Comparison of ENCODE assay signal across 20 cellular contexts in the genomic region with DNA sequence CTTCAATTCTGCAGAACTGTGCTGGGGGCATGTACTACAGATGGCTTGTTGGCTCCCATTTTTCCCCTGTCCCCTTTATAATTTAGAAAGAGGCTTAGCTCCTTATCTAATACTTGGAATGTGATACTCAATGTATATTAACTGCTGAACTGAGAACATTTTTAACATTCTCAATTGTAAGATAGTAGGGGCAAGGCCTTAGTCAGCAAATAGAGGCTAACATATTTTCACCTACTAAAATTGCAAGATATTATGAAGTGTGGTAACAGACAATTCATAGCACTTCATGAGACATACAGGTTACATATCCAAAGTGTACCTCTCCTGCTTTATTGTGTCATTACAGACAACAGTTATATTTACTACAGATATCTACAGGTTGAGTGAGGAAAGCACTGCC.
DNase-seq lines count a peak whose midpoint lies in the region; ATAC-seq, FAIRE-seq and TF ChIP-seq lines count a peak whose summit lies in the region.
"Had no signal": no experiment of that assay in that cellular context is flagged by ENCODE, and none has a peak within 500 bp of the region (broad histone marks: within the 10 kb centered on the region; RNA-seq: fewer than 3 reads in every experiment).

No MANE protein-coding gene starts in this region.

- intact Hi-C loops in transverse colon (cut with DNase I; ENCODE audit: low total_unique reads), result no loop called here
- intact Hi-C loops in left cardiac atrium (cut with DNase I), result no loop called here

- H3K36me3 ChIP-seq in astrocyte (ENCODE audit: insufficient read depth, low read length) (no peaks in the 10 kb centered on the region), neuronal stem cell (replicated peaks in 1 of 2; ENCODE audit: control insufficient read depth in 2 of 2, insufficient read depth in 2 of 2, low read length in 2 of 2) (no peaks in the 10 kb centered on the region), transverse colon (no peaks in the 10 kb centered on the region)
- H3K36me3 ChIP-seq: BE2C had no signal

- H2AFZ ChIP-seq in astrocyte (ENCODE audit: low read depth, low read length), result no peak overlapping the region
- H2AFZ ChIP-seq in neuronal stem cell (ENCODE audit: low read length), result peak overlapping the region; percentile 76

- no peak overlapping the region for H3K14ac ChIP-seq in neuronal stem cell (ENCODE audit: low read length)

- H3K4ac ChIP-seq in neuronal stem cell (ENCODE audit: low read length), result no peak overlapping the region

- H3K18ac ChIP-seq in neuronal stem cell (ENCODE audit: low read length), result no peak overlapping the region

- no peak overlapping the region for H2BK120ac ChIP-seq in neuronal stem cell (ENCODE audit: low read depth, low read length)

- H3K27me3 ChIP-seq in astrocyte (ENCODE audit: insufficient read depth, low read length) (no peaks in the 10 kb centered on the region), neuronal stem cell (ENCODE audit: control insufficient read depth in 3 of 3, insufficient read depth in 3 of 3, low read depth in 1 of 3, low read length in 3 of 3) (no peaks in the 10 kb centered on the region), transverse colon (no peaks in the 10 kb centered on the region)
- H3K27me3 ChIP-seq: BE2C had no signal

- no peaks in the 10 kb centered on the region for H4K20me1 ChIP-seq in astrocyte (ENCODE audit: insufficient read depth, low read length)

- peak; percentile 44 for FAIRE-seq in HTR-8/SVneo (lab: Jason Lieb, UNC)
- no peak for FAIRE-seq in astrocyte (lab: Jason Lieb, UNC)
- FAIRE-seq: D721Med, GM12892, GM19239, K562 had no signal

- H3K79me2 ChIP-seq in astrocyte (ENCODE audit: insufficient read depth, low read length), result no peaks in the 10 kb centered on the region

- H3K27ac Mint-ChIP-seq in astrocyte (ENCODE audit: unreplicated experiment), result peak overlapping the region; percentile 51
- H3K27ac Mint-ChIP-seq: CD4-positive, alpha-beta memory T cell had no signal

- ATAC-seq in left cardiac atrium, result no peak
- no peak for ATAC-seq in HG03045 (IDR thresholded peaks at IDR 0.05; ENCODE audit: unreplicated experiment)
- ATAC-seq: HCT116, K562 had no signal

- no peak overlapping the region for H2AK5ac ChIP-seq in neuronal stem cell (ENCODE audit: low read depth, low read length)

- peaks cover 19% of the 10 kb centered on the region for H3K4me1 Mint-ChIP-seq in astrocyte (ENCODE audit: low read depth, unreplicated experiment)
- H3K4me1 Mint-ChIP-seq: CD4-positive, alpha-beta memory T cell had no signal

- H3K27me3 Mint-ChIP-seq in astrocyte (ENCODE audit: low read depth, unreplicated experiment), result no peaks in the 10 kb centered on the region

- no peak overlapping the region for H4K91ac ChIP-seq in neuronal stem cell (ENCODE audit: low read depth, low read length, poor library complexity)

- H3K9ac ChIP-seq in astrocyte (ENCODE audit: low read length) (no peak overlapping the region), neuronal stem cell (ENCODE audit: low read depth, low read length, poor library complexity) (no peak overlapping the region)

- no peak overlapping the region for H3K4me3 ChIP-seq in astrocyte (ENCODE audit: insufficient read depth, low read depth, low read length)
- no peak overlapping the region for H3K4me3 ChIP-seq in neuronal stem cell (ENCODE audit: low read length in 2 of 2)
- no peak overlapping the region for H3K4me3 ChIP-seq in transverse colon
- H3K4me3 ChIP-seq: K562 had no signal

- no peak overlapping the region for H2BK12ac ChIP-seq in neuronal stem cell (ENCODE audit: low read length)

- TF ChIP-seq EP300 in transverse colon (IDR thresholded peaks at IDR 0.05; ENCODE audit: low read depth), result no peak

- no peak for TF ChIP-seq POLR2A in transverse colon (IDR thresholded peaks at IDR 0.05)

- no peak overlapping the region for H3K4me3 Mint-ChIP-seq in astrocyte (ENCODE audit: unreplicated experiment)
- H3K4me3 Mint-ChIP-seq: CD4-positive, alpha-beta memory T cell had no signal

- H3K9me3 Mint-ChIP-seq in astrocyte (ENCODE audit: unreplicated experiment), result no peaks in the 10 kb centered on the region
- H3K9me3 Mint-ChIP-seq: CD4-positive, alpha-beta memory T cell had no signal

- H3K79me1 ChIP-seq in neuronal stem cell (ENCODE audit: low read depth, low read length), result no peaks in the 10 kb centered on the region

- H2BK5ac ChIP-seq in neuronal stem cell (ENCODE audit: low read length), result no peak overlapping the region

- in situ Hi-C loops in transverse colon (cut with MboI; ENCODE audit: low pct_ligation_motif_present in 1 of 4, low pct_unique_long_range_greater_than_20kb in 1 of 4, low sequenced_read_pairs in 3 of 4), result no loop called here

- TF ChIP-seq CTCF in astrocyte (IDR thresholded peaks at IDR 0.05; ENCODE audit: insufficient read depth, low read depth, low read length) (no peak), transverse colon (IDR thresholded peaks at IDR 0.05) (no peak)

- H3K23ac ChIP-seq in neuronal stem cell (ENCODE audit: low read depth, low read length, poor library complexity), result no peak overlapping the region

- no peak overlapping the region for H2BK15ac ChIP-seq in neuronal stem cell (ENCODE audit: low read length)

- no peaks in the 10 kb centered on the region for H3K9me3 ChIP-seq in astrocyte (ENCODE audit: insufficient read depth, low read depth, low read length)
- no peaks in the 10 kb centered on the region for H3K9me3 ChIP-seq in neuronal stem cell (replicated peaks in 1 of 2; ENCODE audit: control insufficient read depth in 2 of 2, insufficient read depth in 1 of 2, low read depth in 1 of 2, low read length in 2 of 2)
- no peaks in the 10 kb centered on the region for H3K9me3 ChIP-seq in transverse colon
- H3K9me3 ChIP-seq: BE2C had no signal

- no peaks in the 10 kb centered on the region for H3K36me3 Mint-ChIP-seq in astrocyte (ENCODE audit: low read depth, unreplicated experiment)
- H3K36me3 Mint-ChIP-seq: CD4-positive, alpha-beta memory T cell had no signal

- H3K27ac ChIP-seq in astrocyte (ENCODE audit: low read depth, low read length), result no peak overlapping the region
- no peak overlapping the region for H3K27ac ChIP-seq in neuronal stem cell (replicated peaks; ENCODE audit: low read length)
- peak overlapping the region; percentile 27 to 67 (median 56) for H3K27ac ChIP-seq in transverse colon

- H4K8ac ChIP-seq in neuronal stem cell (ENCODE audit: low read depth, low read length), result no peak overlapping the region

- H3K4me1 ChIP-seq in astrocyte (ENCODE audit: insufficient read depth, low read length), result peaks cover 11% of the 10 kb centered on the region
- H3K4me1 ChIP-seq in neuronal stem cell (ENCODE audit: control insufficient read depth in 2 of 2, insufficient read depth in 1 of 2, low read depth in 1 of 2, low read length in 2 of 2), result peaks cover 0 to 12% of the 10 kb centered on the region in 2 donors
- peaks cover 0 to 19% (median 3%) of the 10 kb centered on the region in 4 donors for H3K4me1 ChIP-seq in transverse colon
- H3K4me1 ChIP-seq: BE2C had no signal

- no peak for DNase-seq in HTR-8/SVneo (ENCODE audit: insufficient read length, low spot score)
- no peak for DNase-seq in astrocyte (ENCODE audit: low read depth)
- no peak for DNase-seq in neuronal stem cell (ENCODE audit: low spot score)
- DNase-seq in transverse colon, result no peak
- no peak for DNase-seq in left cardiac atrium
- no peak for DNase-seq in hypothalamus (lab: John Stamatoyannopoulos, UW)
- DNase-seq: BE2C; CD4-positive, alpha-beta memory T cell; DND-41; GDM1; NCI-H1048; NCI-H2107; NCI-H345; Right ventricle myocardium superior had no signal

- H3K4me2 ChIP-seq in astrocyte (ENCODE audit: low read length) (no peak overlapping the region), neuronal stem cell (ENCODE audit: insufficient read depth, low read length, poor library complexity, severe bottlenecking) (no peak overlapping the region)

Comparison
In these comparisons a context has a peak if more than half of its experiments do, and no peak if none do; other contexts are left out.
1. H3K27ac ChIP-seq: peak in transverse colon (4 of 4); none in astrocyte (single experiment) and neuronal stem cell (single experiment).